9 cellular contexts compared by ENCODE assay signal in genomic region chr3:148727242-148727641, GRCh38. TPM values are rescaled to one million over a fixed set of nuclear protein-coding genes. Genes with fewer than 3 reads are reported as not detected.
DNase-seq lines count a peak whose midpoint lies in the region; ATAC-seq and TF ChIP-seq lines count a peak whose summit lies in the region.
"Had no signal": no experiment of that assay in that cellular context is flagged by ENCODE, and none has a peak within 500 bp of the region (broad histone marks: within the 10 kb centered on the region; RNA-seq: fewer than 3 reads in every experiment).

No MANE protein-coding gene starts in this region.

- H3K36me3 ChIP-seq in lower lobe of right lung: no peaks in the 10 kb centered on the region

- H3K9me3 ChIP-seq in lower lobe of right lung: no peaks in the 10 kb centered on the region

- DNase-seq in DMS153 (lab: John Stamatoyannopoulos, UW): peak; percentile 56
- DNase-seq in NCI-H526 treated with DMSO at 0.1 percent for 48 hours (lab: John Stamatoyannopoulos, UW): peak; percentile 66
- no peak for DNase-seq in lower lobe of right lung
- DNase-seq in activated effector memory CD4-positive, alpha-beta T cell treated with anti-CD3 and anti-CD28 coated beads, Interleukin-2, amount 50 U/mL, for 16 hours: no peak

- no peak overlapping the region for H3K27ac ChIP-seq in lower lobe of right lung

- no peaks in the 10 kb centered on the region for H3K9me3 Mint-ChIP-seq in brain
- H3K9me3 Mint-ChIP-seq: T-cell had no signal

- H3K4me1 ChIP-seq in lower lobe of right lung: no peaks in the 10 kb centered on the region

- ATAC-seq in GM19438 (IDR thresholded peaks at IDR 0.05; ENCODE audit: low read depth, unreplicated experiment): peak; percentile 96
- ATAC-seq in HG03439 (IDR thresholded peaks at IDR 0.05; ENCODE audit: unreplicated experiment): peak; percentile 85
- ATAC-seq in lower lobe of right lung: peak in 1 of 2 donors; percentile 36
- no peak for ATAC-seq in GM18873 (IDR thresholded peaks at IDR 0.05; ENCODE audit: low FRiP score, unreplicated experiment)
- ATAC-seq: T-cell had no signal

- peaks cover 7% of the 10 kb centered on the region for H3K27me3 Mint-ChIP-seq in brain
- H3K27me3 Mint-ChIP-seq: T-cell had no signal

- no peaks in the 10 kb centered on the region for H3K27me3 ChIP-seq in lower lobe of right lung (ENCODE audit: low read depth)

- intact Hi-C loops in lower lobe of right lung (cut with DNase I): no loop called here

- peak overlapping the region in 3 of 5 experiments; percentile 33 to 71 (median 49) for H3K27ac Mint-ChIP-seq in brain
- H3K27ac Mint-ChIP-seq: T-cell had no signal

- no peaks in the 10 kb centered on the region for H3K36me3 Mint-ChIP-seq in brain
- H3K36me3 Mint-ChIP-seq: T-cell had no signal

- no peak overlapping the region for H3K4me3 Mint-ChIP-seq in brain
- H3K4me3 Mint-ChIP-seq: T-cell had no signal

- no peak overlapping the region for H3K4me3 ChIP-seq in lower lobe of right lung

- TF ChIP-seq CTCF in brain (conservative IDR thresholded peaks at IDR 0.05): peak; percentile 57 to 68
- peak; percentile 31 for TF ChIP-seq CTCF in lower lobe of right lung (IDR thresholded peaks at IDR 0.05)

- peaks cover 21% of the 10 kb centered on the region for H3K4me1 Mint-ChIP-seq in brain
- H3K4me1 Mint-ChIP-seq: T-cell had no signal

RNA-seq across cellular contexts. Expression of gene AGTR1, which starts 29.5 kb away (rescaled TPM):
- polyA plus RNA-seq in brain (ENCODE audit: insufficient read depth, low read depth, low replicate concordance): 0.20 TPM
- 10.8 TPM for total RNA-seq in lower lobe of right lung
- total RNA-seq: T-cell had no signal

Comparison
In these comparisons a context has a peak if more than half of its experiments do, and no peak if none do; other contexts are left out.
1. DNase-seq: peak in DMS153 (single experiment) and NCI-H526 treated with DMSO at 0.1 percent for 48 hours (single experiment); none in lower lobe of right lung (single experiment) and activated effector memory CD4-positive, alpha-beta T cell treated with anti-CD3 and anti-CD28 coated beads, Interleukin-2, amount 50 U/mL, for 16 hours (single experiment).